1 cellular context compared by ENCODE assay signal in genomic region chr3:170357176-170357919, GRCh38.
A peak's percentile ranks its signal among the peaks of the same experiment; 100 is the strongest.
TF ChIP-seq lines count a peak whose summit lies in the region.

Gene SKIL, plus strand, starts transcription at chr3:170357715. Its CDS starts 2,617 bp downstream, at chr3:170360332.

TF ChIP-seq in K562, 482 proteins besides CTCF, POLR2A, EP300 and RAD21 (continues in another document):
- no peak for TF ChIP-seq MGA (IDR thresholded peaks at IDR 0.05)
- TF ChIP-seq CTBP1 (IDR thresholded peaks at IDR 0.05; ENCODE audit: borderline replicate concordance) = peak; percentile 87
- no peak for TF ChIP-seq NFXL1 (CRISPR knock-in tag; IDR thresholded peaks at IDR 0.05)
- no peak for TF ChIP-seq ZNF75A (CRISPR knock-in tag; IDR thresholded peaks at IDR 0.05)
- no peak for TF ChIP-seq MCM7 (IDR thresholded peaks at IDR 0.05)
- no peak for TF ChIP-seq ZNF143 (CRISPR knock-in tag; IDR thresholded peaks at IDR 0.05)
- peak; percentile 78 for TF ChIP-seq ATF3 (IDR thresholded peaks at IDR 0.05)
- TF ChIP-seq ATF3 (CRISPR knock-in tag; conservative IDR thresholded peaks at IDR 0.05) = no peak
- no peak for TF ChIP-seq ZNF398 (CRISPR knock-in tag; IDR thresholded peaks at IDR 0.05)
- peak; percentile 84 for TF ChIP-seq GABPA (tag; conservative IDR thresholded peaks at IDR 0.05; ENCODE audit: low read depth)
- no peak for TF ChIP-seq ZSCAN29 (IDR thresholded peaks at IDR 0.05)
- no peak for TF ChIP-seq HMBOX1 (IDR thresholded peaks at IDR 0.05)
- no peak for TF ChIP-seq RREB1 (CRISPR knock-in tag; IDR thresholded peaks at IDR 0.05)
- no peak for TF ChIP-seq SIX5 (IDR thresholded peaks at IDR 0.05; ENCODE audit: borderline replicate concordance in 1 of 2, insufficient read depth in 1 of 2, low read depth in 1 of 2, low read length in 2 of 2)
- no peak for TF ChIP-seq DLX4 (CRISPR knock-in tag; IDR thresholded peaks at IDR 0.05)
- no peak for TF ChIP-seq HEY1 (CRISPR knock-in tag; IDR thresholded peaks at IDR 0.05; ENCODE audit: borderline replicate concordance)
- no peak for TF ChIP-seq ELF4 (CRISPR knock-in tag; IDR thresholded peaks at IDR 0.05)
- no peak; the same call in 1 of the 2 replicates for TF ChIP-seq ZBED1 (IDR thresholded peaks at IDR 0.05)
- no peak for TF ChIP-seq SMAD2 (IDR thresholded peaks at IDR 0.05; ENCODE audit: low read depth, low read length)
- TF ChIP-seq RNF2 (IDR thresholded peaks at IDR 0.05) = no peak
- TF ChIP-seq MCM2 (IDR thresholded peaks at IDR 0.05; ENCODE audit: low read depth) = no peak
- TF ChIP-seq MECOM (CRISPR knock-in tag; IDR thresholded peaks at IDR 0.05) = no peak
- no peak for TF ChIP-seq XRCC5 (IDR thresholded peaks at IDR 0.05; ENCODE audit: low read depth, low read length)
- TF ChIP-seq SMAD4 (CRISPR knock-in tag; conservative IDR thresholded peaks at IDR 0.05) = peak; percentile 100
- TF ChIP-seq TCF15 (CRISPR knock-in tag; IDR thresholded peaks at IDR 0.05) = no peak
- 0 out of 2 replicates have a peak, but pooled peaks have one; percentile 7 for TF ChIP-seq EP400 (IDR thresholded peaks at IDR 0.05)
- TF ChIP-seq WHSC1 (IDR thresholded peaks at IDR 0.05; ENCODE audit: low read length) = no peak
- TF ChIP-seq USF1 (CRISPR knock-in tag; IDR thresholded peaks at IDR 0.05) = no peak
- peak; percentile 39 for TF ChIP-seq TBP (optimal IDR thresholded peaks at IDR 0.05; ENCODE audit: low read depth, low read length)
- TF ChIP-seq ZNF644 (tag; IDR thresholded peaks at IDR 0.05; ENCODE audit: low read depth) = peak; percentile 90
- TF ChIP-seq PURB (CRISPR knock-in tag; IDR thresholded peaks at IDR 0.05; ENCODE audit: low read depth) = no peak
- no peak for TF ChIP-seq PKNOX1 (IDR thresholded peaks at IDR 0.05)
- TF ChIP-seq HNRNPL (IDR thresholded peaks at IDR 0.05; ENCODE audit: low read depth, low read length) = no peak
- no peak for TF ChIP-seq SMARCC2 (IDR thresholded peaks at IDR 0.05; ENCODE audit: low read depth)
